21 cellular contexts compared by ENCODE assay signal in the genomic region with DNA sequence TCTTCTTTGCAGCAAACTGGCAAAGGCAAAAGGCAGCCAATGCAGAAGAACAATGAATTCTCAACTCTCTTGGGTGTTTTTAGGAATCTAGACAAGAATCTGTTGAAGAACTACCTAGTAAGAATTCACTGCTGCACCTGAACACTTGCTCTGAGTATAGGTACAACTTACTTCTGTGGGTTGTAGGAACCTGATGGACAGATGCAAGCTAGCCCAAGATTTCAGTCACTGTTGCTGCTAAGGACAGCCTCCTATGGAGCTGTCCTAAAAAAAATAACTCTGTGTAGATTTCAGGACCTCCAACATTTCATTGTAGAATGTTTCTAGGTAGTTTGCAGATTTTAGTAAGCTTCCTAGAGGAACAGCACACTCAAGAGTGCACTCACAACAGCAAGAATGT.
A peak's percentile ranks its signal among the peaks of the same experiment; 100 is the strongest.
DNase-seq lines count a peak whose midpoint lies in the region; ATAC-seq and TF ChIP-seq lines count a peak whose summit lies in the region.
"Had no signal": no experiment of that assay in that cellular context is flagged by ENCODE, and none has a peak within 500 bp of the region (broad histone marks: within the 10 kb centered on the region; RNA-seq: fewer than 3 reads in every experiment).

No MANE protein-coding gene starts in this region.

- H3K27ac Mint-ChIP-seq in progenitor cell of endocrine pancreas = no peak overlapping the region

- H3K36me3 Mint-ChIP-seq in progenitor cell of endocrine pancreas (ENCODE audit: insufficient read depth) = no peaks in the 10 kb centered on the region

- no peak for TF ChIP-seq CTCF in progenitor cell of endocrine pancreas (IDR thresholded peaks at IDR 0.05; ENCODE audit: unreplicated experiment)

- H3K4me3 Mint-ChIP-seq in progenitor cell of endocrine pancreas (ENCODE audit: low read depth) = no peak overlapping the region

- no peak for DNase-seq in epithelial cell of prostate (ENCODE audit: low read depth, low spot score)
- DNase-seq in progenitor cell of endocrine pancreas (ENCODE audit: low spot score, unreplicated experiment) = no peak
- no peak for DNase-seq in mucosa of gallbladder (ENCODE audit: low spot score)
- DNase-seq in NCI-H2171 treated with DMSO at 0.1 percent for 48 hours (lab: John Stamatoyannopoulos, UW) = no peak
- no peak for DNase-seq in activated CD4-positive, alpha-beta T cell treated with anti-CD3 and anti-CD28 coated beads, Interleukin-2, amount 50 U/mL, for 48 hours
- DNase-seq: activated naive CD4-positive, alpha-beta T cell treated with anti-CD3 and anti-CD28 coated beads, Interleukin-2, amount 50 U/mL, for 16 hours; cortex of kidney; DMS 273 treated with DMSO at 0.1 percent for 48 hours; heart left ventricle; Kasumi-1; left cardiac atrium; NCI-H1092 treated with DMSO at 0.1 percent for 48 hours; NCI-H2029; PC-9; retina; SHP77; stimulated activated CD4-positive, alpha-beta T cell treated with anti-CD3 and anti-CD28 coated beads, Interleukin-2, amount 100 ng/mL, for 48 hours; thyroid gland had no signal

- H3K27me3 Mint-ChIP-seq in progenitor cell of endocrine pancreas = no peaks in the 10 kb centered on the region

- peaks cover 9% of the 10 kb centered on the region for H3K9me3 Mint-ChIP-seq in progenitor cell of endocrine pancreas (ENCODE audit: low read depth)

- ATAC-seq in GM18873 (IDR thresholded peaks at IDR 0.05; ENCODE audit: low FRiP score, unreplicated experiment) (peak; percentile 15), GM21526 (IDR thresholded peaks at IDR 0.05; ENCODE audit: low FRiP score, unreplicated experiment) (peak; percentile 20), HG03045 (IDR thresholded peaks at IDR 0.05; ENCODE audit: unreplicated experiment) (peak; percentile 3)
- ATAC-seq: heart left ventricle, left cardiac atrium had no signal

- H3K27ac ChIP-seq in epithelial cell of prostate = peak overlapping the region; percentile 26
- H3K27ac ChIP-seq: heart left ventricle, PC-9, thyroid gland had no signal

- no peaks in the 10 kb centered on the region for H3K4me1 Mint-ChIP-seq in progenitor cell of endocrine pancreas (ENCODE audit: low read depth)
